ENCODE assay signal across 20 cellular contexts in the genomic region with DNA sequence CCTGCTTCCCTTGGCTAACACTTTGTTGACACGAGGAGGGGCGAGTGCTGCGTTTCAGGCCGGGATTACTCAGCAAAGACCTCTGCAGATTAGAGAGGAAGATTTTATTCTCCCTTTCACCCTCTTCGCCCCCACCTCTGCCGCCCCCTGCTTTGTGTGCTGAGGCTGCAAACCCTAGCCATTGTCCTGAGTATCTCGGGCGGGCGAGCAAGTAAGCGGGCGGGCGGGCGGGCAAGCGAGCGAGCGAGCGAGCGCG. TPM values are rescaled to one million over a fixed set of nuclear protein-coding genes. Genes with fewer than 3 reads are reported as not detected.
A peak's percentile ranks its signal among the peaks of the same experiment; 100 is the strongest.
DNase-seq lines count a peak whose midpoint lies in the region; ATAC-seq and TF ChIP-seq lines count a peak whose summit lies in the region.
"Had no signal": no experiment of that assay in that cellular context is flagged by ENCODE, and none has a peak within 500 bp of the region (broad histone marks: within the 10 kb centered on the region; RNA-seq: fewer than 3 reads in every experiment).

No MANE protein-coding gene starts in this region.

- no peak for TF ChIP-seq POLR2A in lower leg skin (IDR thresholded peaks at IDR 0.05)

- H3K9me3 ChIP-seq in left ventricle myocardium inferior (replicated peaks) (no peaks in the 10 kb centered on the region), endodermal cell (ENCODE audit: control insufficient read depth, low read length) (no peaks in the 10 kb centered on the region)
- H3K9me3 ChIP-seq: body of pancreas, tibial nerve had no signal

- TF ChIP-seq CTCF in left ventricle myocardium inferior (IDR thresholded peaks at IDR 0.05; ENCODE audit: borderline replicate concordance), result no peak
- peak; percentile 18 for TF ChIP-seq CTCF in endodermal cell (conservative IDR thresholded peaks at IDR 0.05)
- no peak for TF ChIP-seq CTCF in nephron (IDR thresholded peaks at IDR 0.05; ENCODE audit: unreplicated experiment in 3 of 3)
- TF ChIP-seq CTCF in lower leg skin (IDR thresholded peaks at IDR 0.05), result no peak

- WGBS in endodermal cell (ENCODE audit: insufficient coverage in 1 of 2, insufficient read length in 1 of 2), 2 experiments, result 0% methylated on average over 19 of the region's 19 CpGs; no CpG with 5 or more reads in 1 of the 2 experiments
- 4% methylated on average over 19 of the region's 19 CpGs for WGBS in urinary bladder
- WGBS in lower leg skin, 2 donors, result 3 to 19% methylated on average over 9 to 19 of the region's 19 CpGs

- H3K4me1 ChIP-seq in left ventricle myocardium inferior, result peaks cover 20% of the 10 kb centered on the region
- peaks cover 23% of the 10 kb centered on the region for H3K4me1 ChIP-seq in endodermal cell (ENCODE audit: control insufficient read depth, insufficient read depth, low read length)
- no peaks in the 10 kb centered on the region for H3K4me1 ChIP-seq in urinary bladder (ENCODE audit: insufficient read depth)

- H3K36me3 Mint-ChIP-seq in endodermal cell (ENCODE audit: low read depth) (no peaks in the 10 kb centered on the region), nephron (ENCODE audit: low read depth) (no peaks in the 10 kb centered on the region)
- H3K36me3 Mint-ChIP-seq: activated naive CD4-positive, alpha-beta T cell treated with anti-CD3 and anti-CD28 coated beads, Interleukin-2, amount 10 ng/mL, durations not matched to agents 7 days and 5 days had no signal

- H3K27me3 ChIP-seq in left ventricle myocardium inferior (ENCODE audit: low read depth) (peaks cover 100% of the 10 kb centered on the region), endodermal cell (ENCODE audit: control insufficient read depth, insufficient read depth, low read length, poor library complexity, severe bottlenecking) (peaks cover 97% of the 10 kb centered on the region)
- H3K27me3 ChIP-seq: foreskin keratinocyte had no signal

- H3K4me3 ChIP-seq in left ventricle myocardium inferior (peak overlapping the region; percentile 51), endodermal cell (ENCODE audit: low read length) (peak overlapping the region; percentile 19), urinary bladder (ENCODE audit: low read depth, low read length) (peak overlapping the region; percentile 41), lower leg skin (ENCODE audit: low read depth, poor library complexity, severe bottlenecking) (no peak overlapping the region)
- H3K4me3 ChIP-seq: body of pancreas had no signal

- H3K27me3 Mint-ChIP-seq in endodermal cell (ENCODE audit: insufficient read depth) (peaks cover 93% of the 10 kb centered on the region), nephron (ENCODE audit: low read depth) (peaks cover 100% of the 10 kb centered on the region)

- H3K36me3 ChIP-seq in left ventricle myocardium inferior, result no peaks in the 10 kb centered on the region
- H3K36me3 ChIP-seq in endodermal cell (ENCODE audit: control insufficient read depth, insufficient read depth, low read length), result no peaks in the 10 kb centered on the region
- H3K36me3 ChIP-seq in urinary bladder (ENCODE audit: insufficient read depth), result no peaks in the 10 kb centered on the region
- H3K36me3 ChIP-seq: tibial nerve had no signal

- H3K9me3 Mint-ChIP-seq in endodermal cell (no peaks in the 10 kb centered on the region), nephron (no peaks in the 10 kb centered on the region)
- H3K9me3 Mint-ChIP-seq: activated naive CD4-positive, alpha-beta T cell treated with anti-CD3 and anti-CD28 coated beads, Interleukin-2, amount 10 ng/mL, durations not matched to agents 7 days and 5 days had no signal

- DNase-seq in left ventricle myocardium inferior (no peak), Right ventricle myocardium superior (no peak), endodermal cell (no peak), lower leg skin (ENCODE audit: low spot score in 2 of 2) (no peak), NCI-H524 treated with DMSO at 0.1 percent for 48 hours (lab: John Stamatoyannopoulos, UW) (no peak)
- DNase-seq: activated CD4-positive, alpha-beta T cell treated with anti-CD3 and anti-CD28 coated beads for 1 hour; activated CD8-positive, alpha-beta memory T cell treated with anti-CD3 and anti-CD28 coated beads, Interleukin-2, amount 50 U/mL, for 4 hours; activated naive CD4-positive, alpha-beta T cell treated with anti-CD3 and anti-CD28 coated beads, Interleukin-2, amount 10 ng/mL, durations not matched to agents 7 days and 5 days; body of pancreas; NCI-H187 treated with DMSO at 0.1 percent for 48 hours; NCI-H82; stimulated activated CD4-positive, alpha-beta T cell treated with anti-CD3 and anti-CD28 coated beads, Interleukin-2, amount 100 ng/mL, for 48 hours; stimulated activated CD8-positive, alpha-beta memory T cell treated with anti-CD3 and anti-CD28 coated beads, Interleukin-4, amount 100 ng/mL, for 48 hours had no signal

- H3K27ac Mint-ChIP-seq in endodermal cell (no peak overlapping the region), nephron (no peak overlapping the region)
- H3K27ac Mint-ChIP-seq: activated naive CD4-positive, alpha-beta T cell treated with anti-CD3 and anti-CD28 coated beads, Interleukin-2, amount 10 ng/mL, durations not matched to agents 7 days and 5 days had no signal

- no peak for ATAC-seq in Right ventricle myocardium superior (ENCODE audit: poor library complexity)
- no peak for ATAC-seq in GM21515 (IDR thresholded peaks at IDR 0.05; ENCODE audit: unreplicated experiment)
- ATAC-seq: body of pancreas, foreskin keratinocyte had no signal

- no peak overlapping the region for H3K9ac ChIP-seq in endodermal cell (ENCODE audit: extremely low read depth, low read length, poor library complexity, severe bottlenecking)

- peaks cover 80% of the 10 kb centered on the region for H3K4me1 Mint-ChIP-seq in endodermal cell
- peaks cover 15% of the 10 kb centered on the region for H3K4me1 Mint-ChIP-seq in nephron
- H3K4me1 Mint-ChIP-seq: activated naive CD4-positive, alpha-beta T cell treated with anti-CD3 and anti-CD28 coated beads, Interleukin-2, amount 10 ng/mL, durations not matched to agents 7 days and 5 days had no signal

- intact Hi-C loops in left ventricle myocardium inferior (cut with micrococcal nuclease), result no loop called here
- intact Hi-C loops in Right ventricle myocardium superior (cut with DNase I), result no loop called here
- intact Hi-C loops in lower leg skin (cut with DNase I; ENCODE audit: low total_unique reads), result no loop called here

- H3K4me3 Mint-ChIP-seq in endodermal cell (peak overlapping the region; percentile 72), nephron (peak overlapping the region; percentile 42 to 65 (median 56))
- H3K4me3 Mint-ChIP-seq: activated naive CD4-positive, alpha-beta T cell treated with anti-CD3 and anti-CD28 coated beads, Interleukin-2, amount 10 ng/mL, durations not matched to agents 7 days and 5 days had no signal

- H3K27ac ChIP-seq in left ventricle myocardium inferior (replicated peaks) (no peak overlapping the region), endodermal cell (ENCODE audit: low read depth, low read length) (no peak overlapping the region), urinary bladder (ENCODE audit: low read depth) (no peak overlapping the region)
- H3K27ac ChIP-seq: body of pancreas, foreskin keratinocyte, tibial nerve had no signal

RNA-seq across cellular contexts. Expression of gene ISL1, which starts 6.0 kb away (rescaled TPM):
- total RNA-seq in left ventricle myocardium inferior, result not detected
- not detected for total RNA-seq in Right ventricle myocardium superior
- total RNA-seq in endodermal cell, result 1 to 10 TPM; 5.8 to 6.1 TPM
- 3.1 TPM for polyA plus RNA-seq in endodermal cell (2013, experiment 1 of 2)
- polyA plus RNA-seq in endodermal cell (2013, experiment 2 of 2), result 4.1 TPM
- 7.9 TPM for total RNA-seq in urinary bladder
- polyA plus RNA-seq in urinary bladder, result 0.46 TPM
- total RNA-seq in lower leg skin, result 1 to 10 TPM in 3 of 4 donors, under 1 TPM in 1; 0.76 to 2.0 (median 1.7) TPM
- total RNA-seq: RPMI7951; T-helper 2 cell treated with Interferon-gamma antibody and Interleukin-4, amounts not matched to agents 100 ng/mL and 5 ng/mL, for 36 hours; tibial nerve had no signal
